8 cellular contexts compared by ENCODE assay signal in the genomic region with DNA sequence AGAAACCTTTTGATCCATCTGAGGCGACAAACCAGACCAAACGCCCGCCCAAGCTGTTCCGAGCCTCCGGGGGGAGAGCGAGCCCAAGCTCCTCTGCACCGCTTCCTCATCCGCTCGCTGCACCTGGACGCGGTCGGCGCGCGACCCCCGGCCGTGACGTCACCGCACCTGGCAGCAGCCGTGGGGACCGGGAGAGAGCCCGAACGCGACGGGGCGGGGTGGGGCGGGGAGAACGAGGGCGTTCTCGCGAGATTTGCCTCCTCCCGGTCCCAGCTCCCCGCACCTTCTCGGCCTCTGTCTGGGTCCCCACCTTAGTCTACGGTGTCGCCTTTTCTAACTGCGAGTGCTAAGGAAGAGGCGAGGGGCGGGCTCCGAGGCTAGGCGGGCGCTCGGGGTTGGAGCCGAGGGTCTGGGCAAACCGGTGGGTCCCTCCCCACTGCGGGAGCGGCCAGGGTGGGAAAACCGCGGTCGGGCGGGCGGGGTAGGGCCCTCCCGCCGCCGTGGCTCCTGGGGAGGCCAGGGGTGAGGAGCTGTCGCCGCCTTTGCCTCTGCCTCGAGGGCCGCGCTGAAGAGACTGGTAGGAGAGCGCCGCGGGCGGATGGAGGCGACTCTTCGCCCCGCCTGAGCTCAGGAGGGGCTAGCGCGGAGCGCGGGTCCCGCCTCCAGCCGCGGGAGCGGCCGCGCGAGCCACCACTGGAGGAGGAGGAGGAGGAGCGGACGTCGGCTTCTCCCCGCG. TPM values are rescaled to one million over a fixed set of nuclear protein-coding genes. Genes with fewer than 3 reads are reported as not detected.
DNase-seq lines count a peak whose midpoint lies in the region; ATAC-seq, FAIRE-seq and TF ChIP-seq lines count a peak whose summit lies in the region.

A gene with protein sequence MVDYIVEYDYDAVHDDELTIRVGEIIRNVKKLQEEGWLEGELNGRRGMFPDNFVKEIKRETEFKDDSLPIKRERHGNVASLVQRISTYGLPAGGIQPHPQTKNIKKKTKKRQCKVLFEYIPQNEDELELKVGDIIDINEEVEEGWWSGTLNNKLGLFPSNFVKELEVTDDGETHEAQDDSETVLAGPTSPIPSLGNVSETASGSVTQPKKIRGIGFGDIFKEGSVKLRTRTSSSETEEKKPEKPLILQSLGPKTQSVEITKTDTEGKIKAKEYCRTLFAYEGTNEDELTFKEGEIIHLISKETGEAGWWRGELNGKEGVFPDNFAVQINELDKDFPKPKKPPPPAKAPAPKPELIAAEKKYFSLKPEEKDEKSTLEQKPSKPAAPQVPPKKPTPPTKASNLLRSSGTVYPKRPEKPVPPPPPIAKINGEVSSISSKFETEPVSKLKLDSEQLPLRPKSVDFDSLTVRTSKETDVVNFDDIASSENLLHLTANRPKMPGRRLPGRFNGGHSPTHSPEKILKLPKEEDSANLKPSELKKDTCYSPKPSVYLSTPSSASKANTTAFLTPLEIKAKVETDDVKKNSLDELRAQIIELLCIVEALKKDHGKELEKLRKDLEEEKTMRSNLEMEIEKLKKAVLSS (plus strand): TSS at position 293 of the 736 bp plus-strand sequence. CDS start 456 bp downstream, outside the sequence.

- H3K4me3 ChIP-seq in ascending aorta, result peak within 1 kb of the TSS; percentile 85 to 96
- peak within 1 kb of the TSS; percentile 85 for H3K4me3 ChIP-seq in right cardiac atrium (ENCODE audit: low read length)
- peak within 1 kb of the TSS; percentile 92 for H3K4me3 ChIP-seq in vagina

- H3K4me1 ChIP-seq in ascending aorta (peaks cover 0 to 3% of the 10 kb centered on the region in 2 donors), right cardiac atrium (ENCODE audit: control insufficient read depth, insufficient read depth, low read length) (no peaks in the 10 kb centered on the region), vagina (peaks cover 24% of the 10 kb centered on the region)

- intact Hi-C loops in ascending aorta (cut with DNase I) (loop anchor here (2.0 to 10.0 kb wide), 3 partner anchors 40 to 1985 kb away; partner anchors contain the start of genes CENPQ and MMUT), right cardiac atrium (cut with DNase I) (loop anchor here in 1 of 4 donors (10.0 kb wide), 1 partner anchor 127 kb away; no protein-coding TSS in a partner anchor), vagina (cut with DNase I) (no loop called here)

- H3K27ac Mint-ChIP-seq in T-helper 2 cell treated with Interferon-gamma antibody and Interleukin-4, amounts not matched to agents 5 μg/mL and 100 μg/mL, for 36 hours, result peak within 1 kb of the TSS; percentile 98

- H3K4me3 Mint-ChIP-seq in T-helper 2 cell treated with Interferon-gamma antibody and Interleukin-4, amounts not matched to agents 5 μg/mL and 100 μg/mL, for 36 hours, result peak within 1 kb of the TSS; percentile 98

- H3K36me3 ChIP-seq in ascending aorta (no peaks in the 10 kb centered on the region), vagina (no peaks in the 10 kb centered on the region)

- under 1% methylated on average over 83 of the region's 83 CpGs for WGBS in right cardiac atrium

- H3K27me3 ChIP-seq in ascending aorta, result no peaks in the 10 kb centered on the region
- no peaks in the 10 kb centered on the region for H3K27me3 ChIP-seq in right cardiac atrium (ENCODE audit: control insufficient read depth, insufficient read depth)
- H3K27me3 ChIP-seq in vagina, result no peaks in the 10 kb centered on the region

- H3K27ac ChIP-seq in ascending aorta, result peak within 1 kb of the TSS; percentile 98
- peak within 1 kb of the TSS; percentile 92 for H3K27ac ChIP-seq in right cardiac atrium (ENCODE audit: low read length)
- H3K27ac ChIP-seq in vagina, result peak within 1 kb of the TSS; percentile 98

- H3K9me3 ChIP-seq in ascending aorta (no peaks in the 10 kb centered on the region), right cardiac atrium (ENCODE audit: control insufficient read depth, low read length) (no peaks in the 10 kb centered on the region), vagina (no peaks in the 10 kb centered on the region)

- no peak for TF ChIP-seq POLR2A in vagina (IDR thresholded peaks at IDR 0.05)

- ATAC-seq in HG02970 (IDR thresholded peaks at IDR 0.05; ENCODE audit: low FRiP score, unreplicated experiment), result peak; percentile 91
- ATAC-seq in right cardiac atrium, result peak; percentile 97 to 98

- H3K36me3 Mint-ChIP-seq in T-helper 2 cell treated with Interferon-gamma antibody and Interleukin-4, amounts not matched to agents 5 μg/mL and 100 μg/mL, for 36 hours (ENCODE audit: low read depth), result peaks cover 2% of the 10 kb centered on the region

- peaks cover 39% of the 10 kb centered on the region for H3K4me1 Mint-ChIP-seq in T-helper 2 cell treated with Interferon-gamma antibody and Interleukin-4, amounts not matched to agents 5 μg/mL and 100 μg/mL, for 36 hours (ENCODE audit: low read depth)

- FAIRE-seq in GM18507 (lab: Jason Lieb, UNC), result peak; percentile 89

- no peaks in the 10 kb centered on the region for H3K9me3 Mint-ChIP-seq in T-helper 2 cell treated with Interferon-gamma antibody and Interleukin-4, amounts not matched to agents 5 μg/mL and 100 μg/mL, for 36 hours

- peak; percentile 82 for DNase-seq in GM18507 (ENCODE audit: extremely low spot score, insufficient read length, low read depth)
- peak; percentile 52 for DNase-seq in NCI-H187 treated with DMSO at 0.1 percent for 48 hours (lab: John Stamatoyannopoulos, UW)
- DNase-seq in T-helper 2 cell treated with Interferon-gamma antibody and Interleukin-4, amounts not matched to agents 5 μg/mL and 100 μg/mL, for 36 hours (ENCODE audit: low spot score), result peak; percentile 76
- peak; percentile 53 to 89 for DNase-seq in ascending aorta (ENCODE audit: low spot score in 2 of 2)
- DNase-seq in right cardiac atrium, result peak; percentile 86 to 94 (median 92)
- DNase-seq in putamen (ENCODE audit: low spot score), result peak; percentile 86
- no peak for DNase-seq in vagina (ENCODE audit: extremely low spot score in 2 of 2)

- TF ChIP-seq CTCF in ascending aorta (IDR thresholded peaks at IDR 0.05) (peak in 1 of 3 experiments; percentile 24), vagina (IDR thresholded peaks at IDR 0.05) (no peak)

- peaks cover 2% of the 10 kb centered on the region for H3K27me3 Mint-ChIP-seq in T-helper 2 cell treated with Interferon-gamma antibody and Interleukin-4, amounts not matched to agents 5 μg/mL and 100 μg/mL, for 36 hours (ENCODE audit: low read depth)

RNA-seq across cellular contexts. Expression of the gene that starts here (rescaled TPM):
- total RNA-seq in ascending aorta (18.9 TPM), right cardiac atrium (10 to 100 TPM in 3 of 4 donors, 1 to 10 TPM in 1; 10.0 to 12.4 (median 11.3) TPM), vagina (23.6 TPM)
- polyA plus RNA-seq in right cardiac atrium, result 5.7 TPM

Comparison
In these comparisons a context has a peak if more than half of its experiments do, and no peak if none do; other contexts are left out.
1. DNase-seq: peak in GM18507 (single experiment), NCI-H187 treated with DMSO at 0.1 percent for 48 hours (single experiment), T-helper 2 cell treated with Interferon-gamma antibody and Interleukin-4, amounts not matched to agents 5 μg/mL and 100 μg/mL, for 36 hours (single experiment), ascending aorta (2 of 2), right cardiac atrium (3 of 3) and putamen (single experiment); none in vagina (0 of 2).
2. Peak in every context shown above with its lines, with median percentiles within 50 percentile points of each other: H3K27ac ChIP-seq and H3K4me3 ChIP-seq.